7 cellular contexts compared by ENCODE assay signal in the genomic region with DNA sequence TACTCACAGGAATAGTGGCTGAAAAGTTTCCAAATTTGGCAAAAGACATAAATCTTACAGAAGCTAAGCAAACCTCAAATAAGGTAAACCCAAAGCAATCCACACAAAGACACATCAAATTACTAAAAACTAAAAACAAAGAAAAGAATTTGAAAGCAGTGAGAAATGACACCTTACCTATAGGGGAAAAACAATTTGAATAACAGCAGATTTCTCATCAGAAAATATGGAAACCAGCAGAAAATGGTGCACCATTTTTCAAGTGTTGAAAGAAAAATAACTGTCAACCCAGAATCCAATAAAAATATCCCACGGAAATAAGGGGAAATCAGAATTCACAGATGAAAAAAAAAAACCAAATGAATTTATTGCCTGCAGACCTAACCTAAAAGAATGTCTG.
"Had no signal": no experiment of that assay in that cellular context is flagged by ENCODE, and none has a peak within 500 bp of the region (broad histone marks: within the 10 kb centered on the region; RNA-seq: fewer than 3 reads in every experiment).

No MANE protein-coding gene starts in this region.

- FAIRE-seq: G401.6, GM12878, GM12891, GM12892, GM18507 had no signal

- H3K4me3 ChIP-seq: GM12878 had no signal

- ATAC-seq: GM12878 had no signal

- DNase-seq: GDM1, GF-D8 had no signal
